Comparison of ENCODE assay signal across 8 cellular contexts in the genomic region with DNA sequence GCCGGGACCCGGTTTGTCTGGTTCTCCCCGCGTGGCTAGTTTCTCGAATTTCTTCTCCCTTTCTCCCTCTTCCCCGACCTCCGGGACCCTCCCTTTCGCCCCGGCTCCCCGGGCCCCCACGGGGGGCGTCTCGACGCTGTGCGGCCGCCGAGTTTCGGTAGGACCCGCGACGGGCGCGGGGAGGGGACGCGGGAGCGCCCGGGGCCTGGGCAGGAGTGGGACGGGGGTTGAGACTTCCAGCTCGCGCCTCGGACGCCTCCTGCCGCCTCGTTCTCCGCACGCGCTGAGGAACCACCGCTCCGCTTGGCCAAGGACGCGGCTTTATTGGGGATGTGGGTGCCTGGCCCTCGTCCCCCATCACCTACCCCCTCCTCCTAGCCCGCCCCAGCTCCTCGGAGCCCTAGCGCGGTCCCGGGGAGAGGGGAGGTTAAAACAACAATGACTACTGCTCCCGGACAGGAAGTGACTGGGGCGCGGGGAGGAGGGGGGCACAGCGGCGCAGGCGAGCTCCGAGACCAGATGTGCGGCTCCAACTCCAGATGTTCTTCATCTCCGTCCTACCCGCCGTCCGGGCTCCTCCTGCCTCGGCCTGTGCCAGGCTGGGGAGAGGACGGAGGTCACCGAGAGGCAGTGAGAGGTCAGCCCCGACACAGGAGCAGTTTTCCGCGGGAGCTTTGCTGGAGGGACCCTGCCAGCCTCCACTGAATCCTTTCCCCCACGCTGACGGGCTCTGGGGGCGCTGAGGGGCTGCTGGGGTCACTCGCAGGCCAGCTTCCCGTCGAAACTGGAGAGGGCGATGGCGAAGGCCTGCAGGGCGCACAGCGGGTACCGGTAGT. TPM values are rescaled to one million over a fixed set of nuclear protein-coding genes. Genes with fewer than 3 reads are reported as not detected.
A peak's percentile ranks its signal among the peaks of the same experiment; 100 is the strongest.
DNase-seq lines count a peak whose midpoint lies in the region; ATAC-seq, FAIRE-seq and TF ChIP-seq lines count a peak whose summit lies in the region.

No MANE protein-coding gene starts in this region.

- no peak overlapping the region; the same call in 1 of the 2 replicates for H2BK15ac ChIP-seq in H9 (ENCODE audit: low read depth, low read length)

- POLR2A ChIA-PET in A549 (lab: Yijun Ruan, JAX): interaction anchor here (0.6 kb wide), 1 partner anchor 195 kb away, joined by 5 read pairs; no protein-coding TSS in a partner anchor

- no peak overlapping the region for H2BK5ac ChIP-seq in H9 (ENCODE audit: insufficient read length, low read length)

- H3K27me3 ChIP-seq in H9 (ENCODE audit: insufficient read depth, low read length): no peaks in the 10 kb centered on the region; the same call in 1 of the 2 replicates

- H2AFZ ChIP-seq in H9 (ENCODE audit: low read length): no peak overlapping the region

- TF ChIP-seq RAD21 in A549 (conservative IDR thresholded peaks at IDR 0.05 in 1 of 2, IDR thresholded peaks at IDR 0.05 in 1 of 2): no peak

- H3K36me3 Mint-ChIP-seq in H9 (ENCODE audit: insufficient read depth in 1 of 3, low read depth in 3 of 3): peaks cover 0 to 4% (median 0%) of the 10 kb centered on the region in 3 experiments; a peak in 2 of 7 replicates

- FAIRE-seq in A549 (lab: Jason Lieb, UNC): no peak

- no peaks in the 10 kb centered on the region for H3K9me3 Mint-ChIP-seq in H9

- peak overlapping the region; percentile 15 for H4K91ac ChIP-seq in H9 (ENCODE audit: insufficient read length, low read depth, low read length)

- H3K4me3 Mint-ChIP-seq in H9: peak overlapping the region; percentile 81 to 84

- H2BK12ac ChIP-seq in H9 (ENCODE audit: insufficient read length, low read depth, low read length): peak overlapping the region; percentile 47

- no peaks in the 10 kb centered on the region for H3K9me3 ChIP-seq in A549
- no peaks in the 10 kb centered on the region for H3K9me3 ChIP-seq in H9 (ENCODE audit: control insufficient read depth, low read depth, low read length)

- ATAC-seq in A549 (peak; percentile 30 to 47; a peak in 5 of 6 replicates), GM21717 (IDR thresholded peaks at IDR 0.05; ENCODE audit: unreplicated experiment) (no peak)

- WGBS in A549 (ENCODE audit: missing lambda C conversion rate): 40% methylated on average over 23 of the region's 76 CpGs
- WGBS in H9 (ENCODE audit: extremely low coverage, insufficient read length, low lambda C conversion rate): no CpG with 5 or more reads among the region's 76 CpGs

- H2BK20ac ChIP-seq in H9 (ENCODE audit: low read depth, low read length, poor library complexity, severe bottlenecking): no peak overlapping the region

- peak overlapping the region in 1 of 3 experiments; percentile 89; a peak in 1 of 7 replicates for H3K27ac Mint-ChIP-seq in H9

- H3K4me2 ChIP-seq in A549: peak overlapping the region; percentile 86
- peak overlapping the region; percentile 33 for H3K4me2 ChIP-seq in H9 (ENCODE audit: insufficient read depth, insufficient read length, low read length)

- no peaks in the 10 kb centered on the region for H3K79me1 ChIP-seq in H9 (ENCODE audit: insufficient read depth, low read depth, low read length, poor library complexity, severe bottlenecking)

- H3K56ac ChIP-seq in H9 (ENCODE audit: insufficient read length, low read depth, low read length): no peak overlapping the region

- H3K23me2 ChIP-seq in H9 (ENCODE audit: insufficient read length, low read depth, low read length, poor library complexity, severe bottlenecking): peaks cover 12% of the 10 kb centered on the region

- TF ChIP-seq CTCF in A549 (IDR thresholded peaks at IDR 0.05) (no peak), H9 (conservative IDR thresholded peaks at IDR 0.05) (no peak)

- DNase-seq in A549 (ENCODE audit: low read depth in 1 of 2, low spot score in 1 of 2) (peak; percentile 26 to 39), H9 (peak; percentile 85), T-helper 1 cell (peak in 3 of 5 donors; percentile 19 to 37 (median 29)), brain pericyte (ENCODE audit: low read depth, low spot score) (peak; percentile 38), iPS-NIHi7 (ENCODE audit: extremely low spot score) (peak; percentile 72), middle frontal gyrus (ENCODE audit: extremely low spot score, low spot score) (no peak)
- DNase-seq in stimulated activated CD4-positive, alpha-beta T cell treated with anti-CD3 and anti-CD28 coated beads, Interleukin-15, amount 100 ng/mL, for 24 hours: peak; percentile 70

- H3K4me1 ChIP-seq in A549: peaks cover 11% of the 10 kb centered on the region; the same call in 1 of the 3 replicates
- peaks cover 6% of the 10 kb centered on the region; the same call in 1 of the 2 replicates for H3K4me1 ChIP-seq in H9 (ENCODE audit: insufficient read depth, low read length)

- H3K4me1 Mint-ChIP-seq in H9: peaks cover 47 to 49% of the 10 kb centered on the region in 2 experiments

- no peak overlapping the region for H2BK120ac ChIP-seq in H9 (ENCODE audit: low read depth, low read length, poor library complexity, severe bottlenecking)

- H3K14ac ChIP-seq in H9 (ENCODE audit: insufficient read depth, low read length): peak overlapping the region; percentile 90

- H3K18ac ChIP-seq in H9 (ENCODE audit: insufficient read length, low read depth, low read length): peak overlapping the region; percentile 80

- no peak overlapping the region for H3T11ph ChIP-seq in H9 (ENCODE audit: low read length)

- H3K9ac ChIP-seq in H9 (ENCODE audit: extremely low read depth, insufficient read length, low read length): peak overlapping the region; percentile 10

- peaks cover 33% of the 10 kb centered on the region for H3K27me3 Mint-ChIP-seq in H9 (ENCODE audit: low read depth)

- H2AK5ac ChIP-seq in H9 (ENCODE audit: insufficient read length, low read length): no peak overlapping the region

- H3K4ac ChIP-seq in H9 (ENCODE audit: low read depth, low read length): no peak overlapping the region; the same call in 1 of the 2 replicates

- H3K23ac ChIP-seq in H9 (ENCODE audit: insufficient read length, low read depth, low read length): no peak overlapping the region

- H4K20me1 ChIP-seq in H9 (ENCODE audit: control insufficient read depth, insufficient read depth, insufficient read length): peaks cover 3% of the 10 kb centered on the region

- no peak for TF ChIP-seq POLR2A in A549 (IDR thresholded peaks at IDR 0.05; ENCODE audit: low read length)

- H3K79me2 ChIP-seq in H9 (ENCODE audit: insufficient read depth, low read length): peaks cover 2% of the 10 kb centered on the region; the same call in 1 of the 2 replicates

- no peak for TF ChIP-seq EP300 in A549 (IDR thresholded peaks at IDR 0.05)

- H3K4me3 ChIP-seq in A549: peak overlapping the region; percentile 91

- CTCF ChIA-PET in A549 (lab: Yijun Ruan, JAX): interaction anchor here (0.6 to 1.5 kb wide), 2 partner anchors 16 to 58 kb away, joined by 3 to 4 read pairs; no protein-coding TSS in a partner anchor

- H4K8ac ChIP-seq in H9 (replicated peaks; ENCODE audit: insufficient read length, low read depth, low read length): no peak overlapping the region

- H3K27ac ChIP-seq in A549 (peak overlapping the region; percentile 78 to 95), H9 (ENCODE audit: insufficient read length, low read depth, low read length) (no peak overlapping the region)

- H4K5ac ChIP-seq in H9 (ENCODE audit: insufficient read length, low read depth, low read length): no peak overlapping the region

TF ChIP-seq in A549, 52 proteins besides CTCF, POLR2A, EP300 and RAD21 (continues in another document):
- TF ChIP-seq, protein P1, sequence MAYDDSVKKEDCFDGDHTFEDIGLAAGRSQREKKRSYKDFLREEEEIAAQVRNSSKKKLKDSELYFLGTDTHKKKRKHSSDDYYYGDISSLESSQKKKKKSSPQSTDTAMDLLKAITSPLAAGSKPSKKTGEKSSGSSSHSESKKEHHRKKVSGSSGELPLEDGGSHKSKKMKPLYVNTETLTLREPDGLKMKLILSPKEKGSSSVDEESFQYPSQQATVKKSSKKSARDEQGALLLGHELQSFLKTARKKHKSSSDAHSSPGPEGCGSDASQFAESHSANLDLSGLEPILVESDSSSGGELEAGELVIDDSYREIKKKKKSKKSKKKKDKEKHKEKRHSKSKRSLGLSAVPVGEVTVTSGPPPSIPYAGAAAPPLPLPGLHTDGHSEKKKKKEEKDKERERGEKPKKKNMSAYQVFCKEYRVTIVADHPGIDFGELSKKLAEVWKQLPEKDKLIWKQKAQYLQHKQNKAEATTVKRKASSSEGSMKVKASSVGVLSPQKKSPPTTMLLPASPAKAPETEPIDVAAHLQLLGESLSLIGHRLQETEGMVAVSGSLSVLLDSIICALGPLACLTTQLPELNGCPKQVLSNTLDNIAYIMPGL (CRISPR knock-in tag; IDR thresholded peaks at IDR 0.05; ENCODE audit: borderline replicate concordance): no peak
- no peak for TF ChIP-seq NFE2L2 (conservative IDR thresholded peaks at IDR 0.05; ENCODE audit: low read length)

RNA-seq across cellular contexts. Expression of a gene that starts 0.9 kb away (rescaled TPM):
- 2.1 and 2.6 TPM in 2 replicates for polyA plus RNA-seq in A549 (2011; rRNA removed)
- 2.6 and 3.8 TPM in 2 replicates for polyA plus RNA-seq in A549 (2012; cell fraction: cytosol; rRNA removed)
- polyA plus RNA-seq in A549 (2012; cell fraction: nucleus; rRNA removed): 7.3 and 7.6 TPM in 2 replicates
- polyA plus RNA-seq in A549 (2017; fragmentation: RNase III; extraction: RNeasy Plus Mini Kit Qiagen cat#74134 plus additional on column Dnase treatment): 3.0 to 4.5 TPM (median 4.2 TPM) in 3 replicates
- 1.7 TPM in 2 replicates for polyA minus RNA-seq in A549 (2011; rRNA and poly(A)+ RNA removed)
- 24.3 and 27.0 TPM in 2 replicates for total RNA-seq in H9 (2021)

RNA-seq across cellular contexts. Expression of a gene that starts 14.9 kb away (rescaled TPM):
- polyA plus RNA-seq in A549 (2011; rRNA removed) (not detected in 2 replicates), A549 (2017; fragmentation: RNase III; extraction: RNeasy Plus Mini Kit Qiagen cat#74134 plus additional on column Dnase treatment) (not detected in 3 replicates)
- polyA plus RNA-seq in A549 (2012; cell fraction: cytosol; rRNA removed): not detected in 2 replicates
- polyA plus RNA-seq in A549 (2012; cell fraction: nucleus; rRNA removed): not detected in 2 replicates
- polyA minus RNA-seq in A549 (2011; rRNA and poly(A)+ RNA removed): not detected in 2 replicates
- total RNA-seq in H9 (2021): 0.29 TPM in 1 of 2 replicates, not detected in the other

RNA-seq across cellular contexts. Expression of a gene that starts 29.6 kb away (rescaled TPM):
- polyA plus RNA-seq in A549 (2011; rRNA removed): 1,645 and 1,707 TPM in 2 replicates
- polyA plus RNA-seq in A549 (2012; cell fraction: cytosol; rRNA removed): 2,133 and 2,619 TPM in 2 replicates
- polyA plus RNA-seq in A549 (2012; cell fraction: nucleus; rRNA removed): 821 and 1,209 TPM in 2 replicates
- polyA plus RNA-seq in A549 (2017; fragmentation: RNase III; extraction: RNeasy Plus Mini Kit Qiagen cat#74134 plus additional on column Dnase treatment): 1,150 to 1,165 TPM (median 1,153 TPM) in 3 replicates
- 531 and 595 TPM in 2 replicates for polyA minus RNA-seq in A549 (2011; rRNA and poly(A)+ RNA removed)
- 1,826 and 1,830 TPM in 2 replicates for total RNA-seq in H9 (2021)

RNA-seq across cellular contexts. Expression of a gene that starts 45.7 kb away (rescaled TPM):
- 3.5 and 3.7 TPM in 2 replicates for polyA plus RNA-seq in A549 (2011; rRNA removed)
- 5.1 and 6.6 TPM in 2 replicates for polyA plus RNA-seq in A549 (2012; cell fraction: cytosol; rRNA removed)
- 5.6 and 5.8 TPM in 2 replicates for polyA plus RNA-seq in A549 (2012; cell fraction: nucleus; rRNA removed)
- 3.1 to 3.7 TPM (median 3.3 TPM) in 3 replicates for polyA plus RNA-seq in A549 (2017; fragmentation: RNase III; extraction: RNeasy Plus Mini Kit Qiagen cat#74134 plus additional on column Dnase treatment)
- polyA minus RNA-seq in A549 (2011; rRNA and poly(A)+ RNA removed): 3.7 TPM in 2 replicates
- 8.4 and 10.9 TPM in 2 replicates for total RNA-seq in H9 (2021)
